In genomic region chr21:15826147-15826780, GRCh38 we compare ENCODE assay signal across 8 cellular contexts.
DNase-seq lines count a peak whose midpoint lies in the region; ATAC-seq and TF ChIP-seq lines count a peak whose summit lies in the region.

No MANE protein-coding gene starts in this region.

- peaks cover 0 to 28% (median 8%) of the 10 kb centered on the region in 12 donors for H3K4me1 ChIP-seq in heart left ventricle
- peaks cover 0 to 15% (median under 1%) of the 10 kb centered on the region in 4 donors for H3K4me1 ChIP-seq in sigmoid colon

- DNase-seq in NCI-H1105 treated with DMSO at 0.1 percent for 48 hours (lab: John Stamatoyannopoulos, UW) (peak; percentile 12), NCI-H1105 (lab: John Stamatoyannopoulos, UW) (no peak), GM19240 (ENCODE audit: insufficient read length, low spot score) (peak; percentile 0), KBM-7 (peak; percentile 43), heart left ventricle (peak in 1 of 5 donors; percentile 11), sigmoid colon (no peak)

- WGBS in heart left ventricle, 4 donors, result 39 to 44% (median 40%) methylated on average over 5 of the region's 5 CpGs
- WGBS in sigmoid colon, 2 donors, result 31 to 52% methylated on average over 5 of the region's 5 CpGs

- H3K27me3 ChIP-seq in heart left ventricle, result no peaks in the 10 kb centered on the region
- H3K27me3 ChIP-seq in sigmoid colon, result no peaks in the 10 kb centered on the region

- TF ChIP-seq EP300 in sigmoid colon (IDR thresholded peaks at IDR 0.05), result no peak

- H3K9me3 ChIP-seq in heart left ventricle (no peaks in the 10 kb centered on the region), sigmoid colon (no peaks in the 10 kb centered on the region)

- in situ Hi-C loops in KBM-7 (cut with MboI; ENCODE audit: low pct_unique_long_range_greater_than_20kb, low sequenced_read_pairs), result no loop called here

- intact Hi-C loops in heart left ventricle (cut with DNase I) (loop anchor here in 6 of 10 donors (2.0 to 10.0 kb wide), 4 partner anchors 59 to 211 kb away; no protein-coding TSS in a partner anchor), sigmoid colon (cut with DNase I) (loop anchor here (5.0 kb wide), 1 partner anchor 94 kb away; no protein-coding TSS in a partner anchor)

- peaks cover 0 to 46% (median 24%) of the 10 kb centered on the region in 9 donors for H3K36me3 ChIP-seq in heart left ventricle
- H3K36me3 ChIP-seq in sigmoid colon, result peaks cover 0 to 28% (median 3%) of the 10 kb centered on the region in 4 donors

- TF ChIP-seq POLR2A in heart left ventricle (IDR thresholded peaks at IDR 0.05) (no peak), sigmoid colon (IDR thresholded peaks at IDR 0.05) (no peak)

- ATAC-seq in heart left ventricle (peak; percentile 46 to 76 (median 68)), HG02973 (IDR thresholded peaks at IDR 0.05; ENCODE audit: unreplicated experiment) (no peak)

- H3K27ac ChIP-seq in heart left ventricle, result peak overlapping the region; percentile 25 to 82 (median 63)
- no peak overlapping the region for H3K27ac ChIP-seq in sigmoid colon

- no peak overlapping the region for H3K4me3 ChIP-seq in WI38 (ENCODE audit: low read depth, low read length)
- H3K4me3 ChIP-seq in heart left ventricle, result peak overlapping the region in 1 of 12 donors; percentile 7
- no peak overlapping the region for H3K4me3 ChIP-seq in sigmoid colon

- TF ChIP-seq CTCF in WI38 (IDR thresholded peaks at IDR 0.05; ENCODE audit: low read depth, low read length) (peak; percentile 27; the same call in 1 of the 2 replicates), heart left ventricle (IDR thresholded peaks at IDR 0.05) (peak; percentile 18 to 67 (median 53)), sigmoid colon (IDR thresholded peaks at IDR 0.05) (peak in 3 of 4 experiments; percentile 18 to 43 (median 30))

Comparison
In these comparisons a context has a peak if more than half of its experiments do, and no peak if none do; other contexts are left out.
1. DNase-seq: peak in NCI-H1105 treated with DMSO at 0.1 percent for 48 hours (single experiment), GM19240 (single experiment) and KBM-7 (single experiment); none in NCI-H1105 (single experiment) and sigmoid colon (single experiment).
2. H3K27ac ChIP-seq: peak in heart left ventricle (12 of 12); none in sigmoid colon (0 of 4).
3. Peak in every context shown above with its lines, with median percentiles within 50 percentile points of each other: CTCF ChIP-seq.